Comparison of ENCODE assay signal across 1 cellular context in the genomic region with DNA sequence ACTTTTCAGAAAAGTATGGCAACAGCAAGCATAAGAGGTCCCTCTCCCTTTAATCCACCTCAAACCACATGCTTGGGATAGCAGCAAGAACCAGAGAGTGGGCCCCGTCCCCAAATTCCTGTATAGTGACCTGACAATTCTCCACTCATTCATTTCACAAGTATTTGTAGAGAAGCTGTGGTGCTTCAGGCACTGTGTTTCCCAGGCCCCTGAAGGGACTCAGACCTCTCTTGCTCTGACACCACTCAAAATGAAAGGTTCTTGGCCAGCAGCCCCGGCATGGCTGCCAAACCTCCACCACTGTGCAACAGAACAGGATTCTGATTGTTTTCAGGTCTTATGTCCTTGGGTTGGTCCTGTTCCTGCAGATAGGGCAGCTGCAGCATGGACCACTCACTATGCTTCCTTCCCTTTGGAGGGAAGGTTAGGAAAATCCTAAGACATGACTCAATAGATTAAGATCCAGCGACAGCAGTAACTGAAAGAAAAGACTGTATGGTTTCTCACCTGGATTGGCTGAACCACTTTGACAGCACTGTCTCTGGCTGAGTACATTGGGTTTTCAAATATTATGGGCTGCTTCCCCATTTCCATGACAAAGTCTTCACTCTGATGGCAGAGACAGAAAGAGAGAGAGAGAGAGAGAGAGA.
TF ChIP-seq lines count a peak whose summit lies in the region.

No MANE protein-coding gene starts in this region.

TF ChIP-seq in SK-N-SH treated with all-trans-retinoic acid at 6 μM for 48 hours, 23 proteins besides CTCF, POLR2A, EP300 and RAD21 (continued from another document):
- TF ChIP-seq, protein P1, sequence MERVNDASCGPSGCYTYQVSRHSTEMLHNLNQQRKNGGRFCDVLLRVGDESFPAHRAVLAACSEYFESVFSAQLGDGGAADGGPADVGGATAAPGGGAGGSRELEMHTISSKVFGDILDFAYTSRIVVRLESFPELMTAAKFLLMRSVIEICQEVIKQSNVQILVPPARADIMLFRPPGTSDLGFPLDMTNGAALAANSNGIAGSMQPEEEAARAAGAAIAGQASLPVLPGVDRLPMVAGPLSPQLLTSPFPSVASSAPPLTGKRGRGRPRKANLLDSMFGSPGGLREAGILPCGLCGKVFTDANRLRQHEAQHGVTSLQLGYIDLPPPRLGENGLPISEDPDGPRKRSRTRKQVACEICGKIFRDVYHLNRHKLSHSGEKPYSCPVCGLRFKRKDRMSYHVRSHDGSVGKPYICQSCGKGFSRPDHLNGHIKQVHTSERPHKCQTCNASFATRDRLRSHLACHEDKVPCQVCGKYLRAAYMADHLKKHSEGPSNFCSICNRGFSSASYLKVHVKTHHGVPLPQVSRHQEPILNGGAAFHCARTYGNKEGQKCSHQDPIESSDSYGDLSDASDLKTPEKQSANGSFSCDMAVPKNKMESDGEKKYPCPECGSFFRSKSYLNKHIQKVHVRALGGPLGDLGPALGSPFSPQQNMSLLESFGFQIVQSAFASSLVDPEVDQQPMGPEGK (CRISPR knock-in tag; IDR thresholded peaks at IDR 0.05; ENCODE audit: borderline replicate concordance), result no peak
- TF ChIP-seq GLIS3 (CRISPR knock-in tag; IDR thresholded peaks at IDR 0.05), result no peak
- no peak for TF ChIP-seq ZNF565 (CRISPR knock-in tag; conservative IDR thresholded peaks at IDR 0.05; ENCODE audit: low read depth)
- TF ChIP-seq ZFP30 (CRISPR knock-in tag; IDR thresholded peaks at IDR 0.05), result no peak
- TF ChIP-seq, protein P2, sequence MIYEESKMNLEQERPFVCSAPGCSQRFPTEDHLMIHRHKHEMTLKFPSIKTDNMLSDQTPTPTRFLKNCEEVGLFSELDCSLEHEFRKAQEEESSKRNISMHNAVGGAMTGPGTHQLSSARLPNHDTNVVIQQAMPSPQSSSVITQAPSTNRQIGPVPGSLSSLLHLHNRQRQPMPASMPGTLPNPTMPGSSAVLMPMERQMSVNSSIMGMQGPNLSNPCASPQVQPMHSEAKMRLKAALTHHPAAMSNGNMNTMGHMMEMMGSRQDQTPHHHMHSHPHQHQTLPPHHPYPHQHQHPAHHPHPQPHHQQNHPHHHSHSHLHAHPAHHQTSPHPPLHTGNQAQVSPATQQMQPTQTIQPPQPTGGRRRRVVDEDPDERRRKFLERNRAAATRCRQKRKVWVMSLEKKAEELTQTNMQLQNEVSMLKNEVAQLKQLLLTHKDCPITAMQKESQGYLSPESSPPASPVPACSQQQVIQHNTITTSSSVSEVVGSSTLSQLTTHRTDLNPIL (CRISPR knock-in tag; IDR thresholded peaks at IDR 0.05; ENCODE audit: low read depth), result no peak
- no peak for TF ChIP-seq ZC3H10 (CRISPR knock-in tag; IDR thresholded peaks at IDR 0.05)
- TF ChIP-seq, protein P3, sequence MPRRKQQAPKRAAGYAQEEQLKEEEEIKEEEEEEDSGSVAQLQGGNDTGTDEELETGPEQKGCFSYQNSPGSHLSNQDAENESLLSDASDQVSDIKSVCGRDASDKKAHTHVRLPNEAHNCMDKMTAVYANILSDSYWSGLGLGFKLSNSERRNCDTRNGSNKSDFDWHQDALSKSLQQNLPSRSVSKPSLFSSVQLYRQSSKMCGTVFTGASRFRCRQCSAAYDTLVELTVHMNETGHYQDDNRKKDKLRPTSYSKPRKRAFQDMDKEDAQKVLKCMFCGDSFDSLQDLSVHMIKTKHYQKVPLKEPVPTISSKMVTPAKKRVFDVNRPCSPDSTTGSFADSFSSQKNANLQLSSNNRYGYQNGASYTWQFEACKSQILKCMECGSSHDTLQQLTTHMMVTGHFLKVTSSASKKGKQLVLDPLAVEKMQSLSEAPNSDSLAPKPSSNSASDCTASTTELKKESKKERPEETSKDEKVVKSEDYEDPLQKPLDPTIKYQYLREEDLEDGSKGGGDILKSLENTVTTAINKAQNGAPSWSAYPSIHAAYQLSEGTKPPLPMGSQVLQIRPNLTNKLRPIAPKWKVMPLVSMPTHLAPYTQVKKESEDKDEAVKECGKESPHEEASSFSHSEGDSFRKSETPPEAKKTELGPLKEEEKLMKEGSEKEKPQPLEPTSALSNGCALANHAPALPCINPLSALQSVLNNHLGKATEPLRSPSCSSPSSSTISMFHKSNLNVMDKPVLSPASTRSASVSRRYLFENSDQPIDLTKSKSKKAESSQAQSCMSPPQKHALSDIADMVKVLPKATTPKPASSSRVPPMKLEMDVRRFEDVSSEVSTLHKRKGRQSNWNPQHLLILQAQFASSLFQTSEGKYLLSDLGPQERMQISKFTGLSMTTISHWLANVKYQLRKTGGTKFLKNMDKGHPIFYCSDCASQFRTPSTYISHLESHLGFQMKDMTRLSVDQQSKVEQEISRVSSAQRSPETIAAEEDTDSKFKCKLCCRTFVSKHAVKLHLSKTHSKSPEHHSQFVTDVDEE (CRISPR knock-in tag; IDR thresholded peaks at IDR 0.05), result no peak
- no peak for TF ChIP-seq CSDC2 (CRISPR knock-in tag; IDR thresholded peaks at IDR 0.05)
- TF ChIP-seq ZFP3 (CRISPR knock-in tag; IDR thresholded peaks at IDR 0.05), result no peak
- no peak for TF ChIP-seq ZNF8 (CRISPR knock-in tag; IDR thresholded peaks at IDR 0.05)
- TF ChIP-seq ARNTL (CRISPR knock-in tag; IDR thresholded peaks at IDR 0.05; ENCODE audit: borderline replicate concordance, low read depth), result no peak
- no peak for TF ChIP-seq ISL1 (CRISPR knock-in tag; IDR thresholded peaks at IDR 0.05)
- TF ChIP-seq BACH2 (CRISPR knock-in tag; IDR thresholded peaks at IDR 0.05; ENCODE audit: borderline replicate concordance), result no peak
- TF ChIP-seq PPARA (CRISPR knock-in tag; IDR thresholded peaks at IDR 0.05; ENCODE audit: borderline replicate concordance), result no peak
- no peak for TF ChIP-seq TCF4 (CRISPR knock-in tag; IDR thresholded peaks at IDR 0.05; ENCODE audit: borderline replicate concordance)
- TF ChIP-seq ZNF70 (CRISPR knock-in tag; IDR thresholded peaks at IDR 0.05), result no peak
- TF ChIP-seq, protein P4, sequence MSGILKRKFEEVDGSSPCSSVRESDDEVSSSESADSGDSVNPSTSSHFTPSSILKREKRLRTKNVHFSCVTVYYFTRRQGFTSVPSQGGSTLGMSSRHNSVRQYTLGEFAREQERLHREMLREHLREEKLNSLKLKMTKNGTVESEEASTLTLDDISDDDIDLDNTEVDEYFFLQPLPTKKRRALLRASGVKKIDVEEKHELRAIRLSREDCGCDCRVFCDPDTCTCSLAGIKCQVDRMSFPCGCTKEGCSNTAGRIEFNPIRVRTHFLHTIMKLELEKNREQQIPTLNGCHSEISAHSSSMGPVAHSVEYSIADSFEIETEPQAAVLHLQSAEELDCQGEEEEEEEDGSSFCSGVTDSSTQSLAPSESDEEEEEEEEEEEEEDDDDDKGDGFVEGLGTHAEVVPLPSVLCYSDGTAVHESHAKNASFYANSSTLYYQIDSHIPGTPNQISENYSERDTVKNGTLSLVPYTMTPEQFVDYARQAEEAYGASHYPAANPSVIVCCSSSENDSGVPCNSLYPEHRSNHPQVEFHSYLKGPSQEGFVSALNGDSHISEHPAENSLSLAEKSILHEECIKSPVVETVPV (CRISPR knock-in tag; IDR thresholded peaks at IDR 0.05), result no peak
